8 cellular contexts compared by ENCODE assay signal in genomic region chr15:40291088-40291574, GRCh38. TPM values are rescaled to one million over a fixed set of nuclear protein-coding genes. Genes with fewer than 3 reads are reported as not detected.
DNase-seq lines count a peak whose midpoint lies in the region; ATAC-seq and TF ChIP-seq lines count a peak whose summit lies in the region.

No MANE protein-coding gene starts in this region.

- H3K27me3 Mint-ChIP-seq in HFFc6 (ENCODE audit: insufficient read depth), result peaks cover 34% of the 10 kb centered on the region

- H3K9me3 ChIP-seq in cardiac muscle cell (ENCODE audit: low read depth) (no peaks in the 10 kb centered on the region), gastrocnemius medialis (no peaks in the 10 kb centered on the region)

- H3K27ac ChIP-seq in cardiac muscle cell (no peak overlapping the region), gastrocnemius medialis (no peak overlapping the region)

- H3K27me3 ChIP-seq in cardiac muscle cell (peaks cover 15% of the 10 kb centered on the region), gastrocnemius medialis (peaks cover 0 to 16% (median 0%) of the 10 kb centered on the region in 3 donors)

- peak; percentile 75 for ATAC-seq in SK-N-SH treated with all-trans-retinoic acid at 6 μM for 48 hours
- peak in 1 of 2 donors; percentile 32 for ATAC-seq in gastrocnemius medialis
- no peak for ATAC-seq in GM21723 (IDR thresholded peaks at IDR 0.05; ENCODE audit: unreplicated experiment)

- in situ Hi-C loops in gastrocnemius medialis (cut with MboI; ENCODE audit: low sequenced_read_pairs in 4 of 4), result no loop called here

- intact Hi-C loops in gastrocnemius medialis (cut with DNase I; ENCODE audit: low total_unique reads), result no loop called here

- no peaks in the 10 kb centered on the region for H3K36me3 Mint-ChIP-seq in HFFc6 (ENCODE audit: low read depth)

- DNase-seq in HFFc6 (peak; percentile 19), cardiac muscle cell (ENCODE audit: low read depth in 1 of 2, low spot score in 1 of 2) (peak; percentile 68 to 82), gastrocnemius medialis (no peak), AML-193 (lab: John Stamatoyannopoulos, UW) (no peak), amniotic stem cell (lab: John Stamatoyannopoulos, UW) (no peak), superior temporal gyrus (ENCODE audit: extremely low spot score) (no peak)

- no peak overlapping the region for H3K4me3 Mint-ChIP-seq in HFFc6

- H3K27ac Mint-ChIP-seq in HFFc6, result no peak overlapping the region

- H3K4me1 Mint-ChIP-seq in HFFc6 (ENCODE audit: low read depth), result no peaks in the 10 kb centered on the region

- no peak for TF ChIP-seq POLR2A in gastrocnemius medialis (IDR thresholded peaks at IDR 0.05)

- no peaks in the 10 kb centered on the region for H3K9me3 Mint-ChIP-seq in HFFc6

- peaks cover 42% of the 10 kb centered on the region for H3K4me1 ChIP-seq in cardiac muscle cell (ENCODE audit: low read depth)
- peaks cover 0 to 9% of the 10 kb centered on the region in 2 donors for H3K4me1 ChIP-seq in gastrocnemius medialis

- TF ChIP-seq CTCF in HFFc6 (IDR thresholded peaks at IDR 0.05) (no peak), cardiac muscle cell (IDR thresholded peaks at IDR 0.05; ENCODE audit: low read depth, low read length) (no peak), gastrocnemius medialis (IDR thresholded peaks at IDR 0.05 in 4 of 5, conservative IDR thresholded peaks at IDR 0.05 in 1 of 5) (no peak)

- H3K4me3 ChIP-seq in cardiac muscle cell (no peak overlapping the region), gastrocnemius medialis (peak overlapping the region; percentile 28 to 45 (median 37))

- H3K36me3 ChIP-seq in cardiac muscle cell (no peaks in the 10 kb centered on the region), gastrocnemius medialis (no peaks in the 10 kb centered on the region)

TF ChIP-seq in SK-N-SH treated with all-trans-retinoic acid at 6 μM for 48 hours, 23 proteins besides CTCF, POLR2A, EP300 and RAD21:
- no peak for TF ChIP-seq TSHZ2 (CRISPR knock-in tag; IDR thresholded peaks at IDR 0.05)
- TF ChIP-seq TCF4 (CRISPR knock-in tag; IDR thresholded peaks at IDR 0.05; ENCODE audit: borderline replicate concordance), result no peak
- TF ChIP-seq CSRNP3 (CRISPR knock-in tag; IDR thresholded peaks at IDR 0.05), result no peak
- no peak for TF ChIP-seq PPARA (CRISPR knock-in tag; IDR thresholded peaks at IDR 0.05; ENCODE audit: borderline replicate concordance)
- no peak for TF ChIP-seq OSR1 (CRISPR knock-in tag; IDR thresholded peaks at IDR 0.05)
- TF ChIP-seq ZFP30 (CRISPR knock-in tag; IDR thresholded peaks at IDR 0.05), result no peak

RNA-seq across cellular contexts. Expression of gene ANKRD63, which starts 8.3 kb away (rescaled TPM):
- not detected for total RNA-seq in HFFc6 (2021; fragmentation: NEBNext Ultra II Directional; extraction: Animal tissue kit (Norgen Biotek cat#: 25700))
- total RNA-seq in cardiac muscle cell, result 24.4 and 104 TPM in 2 replicates
- 13.7 and 45.7 TPM in 2 replicates for polyA plus RNA-seq in cardiac muscle cell
- total RNA-seq in gastrocnemius medialis, result not detected

RNA-seq across cellular contexts. Expression of gene PLCB2, which starts 16.6 kb away (rescaled TPM):
- total RNA-seq in HFFc6 (2021; fragmentation: NEBNext Ultra II Directional; extraction: Animal tissue kit (Norgen Biotek cat#: 25700)), result 1 to 10 TPM in 1 of 6 experiments, under 1 TPM in 5; 0.12 to 1.0 (median 0.48) TPM
- total RNA-seq in cardiac muscle cell (16.9 and 41.2 TPM in 2 replicates), gastrocnemius medialis (1 to 10 TPM in 2 of 4 donors, under 1 TPM in 1, not detected in 1; 0.72 to 2.0 (median 1.4) TPM)
- 28.3 and 45.9 TPM in 2 replicates for polyA plus RNA-seq in cardiac muscle cell

RNA-seq across cellular contexts. Expression of gene INAFM2, which starts 32.4 kb away (rescaled TPM):
- total RNA-seq in HFFc6 (2021; fragmentation: NEBNext Ultra II Directional; extraction: Animal tissue kit (Norgen Biotek cat#: 25700)), result 10 to 100 TPM; 19.6 to 32.8 (median 23.4) TPM
- total RNA-seq in cardiac muscle cell (133 and 217 TPM in 2 replicates), gastrocnemius medialis (10 to 100 TPM; 17.2 to 28.1 (median 17.7) TPM)
- 186 and 330 TPM in 2 replicates for polyA plus RNA-seq in cardiac muscle cell

RNA-seq across cellular contexts. Expression of gene CCDC9B, which starts 49.6 kb away (rescaled TPM):
- total RNA-seq in HFFc6 (2021; fragmentation: NEBNext Ultra II Directional; extraction: Animal tissue kit (Norgen Biotek cat#: 25700)), result 10 to 100 TPM; 54.3 to 92.3 (median 57.9) TPM
- total RNA-seq in cardiac muscle cell (8.2 and 9.6 TPM in 2 replicates), gastrocnemius medialis (10 to 100 TPM; 14.4 to 55.1 (median 20.5) TPM)
- polyA plus RNA-seq in cardiac muscle cell, result 12.5 and 14.6 TPM in 2 replicates

RNA-seq across cellular contexts. Expression of gene PAK6, which starts 52.3 kb away (rescaled TPM):
- not detected for total RNA-seq in HFFc6 (2021; fragmentation: NEBNext Ultra II Directional; extraction: Animal tissue kit (Norgen Biotek cat#: 25700))
- total RNA-seq in cardiac muscle cell (9.7 and 18.7 TPM in 2 replicates), gastrocnemius medialis (1 to 10 TPM in 3 of 4 donors, not detected in 1; 1.4 to 2.2 (median 1.5) TPM)
- 4.2 and 8.3 TPM in 2 replicates for polyA plus RNA-seq in cardiac muscle cell

Comparison
In these comparisons a context has a peak if more than half of its experiments do, and no peak if none do; other contexts are left out.
1. DNase-seq: peak in HFFc6 (single experiment) and cardiac muscle cell (2 of 2); none in gastrocnemius medialis (0 of 2), AML-193 (0 of 2), amniotic stem cell (single experiment) and superior temporal gyrus (single experiment).
2. RNA of gene ANKRD63, which starts 8.3 kb away (total RNA-seq): 24.4 to 104 TPM in cardiac muscle cell; not detected in HFFc6 and not detected in gastrocnemius medialis; every median in the first group is over 10 times any median in the second.